In genomic region chr4:55356991-55357461, GRCh38 we compare ENCODE assay signal across 13 cellular contexts. TPM values are rescaled to one million over a fixed set of nuclear protein-coding genes. Genes with fewer than 3 reads are reported as not detected.
DNase-seq lines count a peak whose midpoint lies in the region; ATAC-seq and TF ChIP-seq lines count a peak whose summit lies in the region.
"Had no signal": no experiment of that assay in that cellular context is flagged by ENCODE, and none has a peak within 500 bp of the region (broad histone marks: within the 10 kb centered on the region; RNA-seq: fewer than 3 reads in every experiment).

No MANE protein-coding gene starts in this region.

- TF ChIP-seq POLR2A in HCT116 (IDR thresholded peaks at IDR 0.05; ENCODE audit: borderline replicate concordance, extremely low read depth, insufficient read depth, insufficient read length) (no peak), suprapubic skin (IDR thresholded peaks at IDR 0.05) (no peak)

- H3K9ac ChIP-seq in HCT116 (ENCODE audit: low read length) (no peak overlapping the region), SK-N-MC (ENCODE audit: insufficient read length) (no peak overlapping the region), MM.1S (ENCODE audit: low read length) (no peak overlapping the region)

- no peak overlapping the region for H3K27ac Mint-ChIP-seq in CD14-positive monocyte

- H3K79me2 ChIP-seq in HCT116 (ENCODE audit: insufficient read depth, low read length) (no peaks in the 10 kb centered on the region), MM.1S (ENCODE audit: low read length) (no peaks in the 10 kb centered on the region)

- peaks cover 20% of the 10 kb centered on the region for H3K4me1 Mint-ChIP-seq in CD14-positive monocyte

- H3F3A ChIP-seq in MM.1S (ENCODE audit: insufficient read depth, low read length), result no peaks in the 10 kb centered on the region

- no peak for TF ChIP-seq EP300 in suprapubic skin (IDR thresholded peaks at IDR 0.05)

- no peak overlapping the region for H3K4me3 Mint-ChIP-seq in CD14-positive monocyte

- no peak for TF ChIP-seq CTCF in HCT116 (IDR thresholded peaks at IDR 0.05 in 2 of 3, conservative IDR thresholded peaks at IDR 0.05 in 1 of 3; ENCODE audit: borderline replicate concordance in 1 of 3, insufficient read depth in 1 of 3, low read depth in 2 of 3, low read length in 2 of 3)
- no peak for TF ChIP-seq CTCF in fibroblast of pulmonary artery (IDR thresholded peaks at IDR 0.05; ENCODE audit: low read length, missing control alignments)
- TF ChIP-seq CTCF in suprapubic skin (IDR thresholded peaks at IDR 0.05), result no peak
- TF ChIP-seq CTCF in CD14-positive monocyte (IDR thresholded peaks at IDR 0.05), result no peak
- no peak for TF ChIP-seq CTCF in MM.1S (IDR thresholded peaks at IDR 0.05; ENCODE audit: low read length)

- TF ChIP-seq RAD21 in HCT116 (IDR thresholded peaks at IDR 0.05; ENCODE audit: low read depth), result no peak

- intact Hi-C loops in HCT116 (cut with micrococcal nuclease) (no loop called here), CD14-positive monocyte (cut with micrococcal nuclease) (no loop called here)

- 61% methylated on average over 5 of the region's 5 CpGs for WGBS in suprapubic skin

- H4K20me1 ChIP-seq in HCT116 (ENCODE audit: insufficient read depth) (no peaks in the 10 kb centered on the region), MM.1S (ENCODE audit: insufficient read depth, low read length) (no peaks in the 10 kb centered on the region)

- DNase-seq in HCT116 (ENCODE audit: low read depth, low spot score) (no peak), SK-N-MC (ENCODE audit: low read depth, low spot score) (no peak), fibroblast of pulmonary artery (ENCODE audit: low read depth) (peak; percentile 27), suprapubic skin (ENCODE audit: low spot score in 2 of 2) (no peak), CD14-positive monocyte (ENCODE audit: low spot score) (no peak), MM.1S (no peak)
- DNase-seq: adrenal gland; effector memory CD4-positive, alpha-beta T cell; Peyer's patch; stimulated activated CD4-positive, alpha-beta T cell treated with anti-CD3 and anti-CD28 coated beads, Interleukin-4, amount 100 ng/mL, for 24 hours; stimulated activated naive CD8-positive, alpha-beta T cell treated with anti-CD3 and anti-CD28 coated beads, Interleukin-15, Interleukin-2, amounts not matched to agents 100 U/mL and 50 U/mL, for 24 hours; T-helper 9 cell had no signal

- H3K36me3 ChIP-seq in HCT116 (ENCODE audit: control insufficient read depth in 1 of 2, insufficient read depth in 2 of 2, low read length in 2 of 2), result no peaks in the 10 kb centered on the region
- peaks cover 52% of the 10 kb centered on the region for H3K36me3 ChIP-seq in SK-N-MC (ENCODE audit: insufficient read depth, low read length)
- H3K36me3 ChIP-seq in suprapubic skin, result no peaks in the 10 kb centered on the region
- H3K36me3 ChIP-seq in MM.1S (replicated peaks; ENCODE audit: insufficient read depth, low read length), result no peaks in the 10 kb centered on the region
- H3K36me3 ChIP-seq: adrenal gland, Peyer's patch had no signal

- H3K9me2 ChIP-seq in HCT116 (ENCODE audit: insufficient read depth) (no peaks in the 10 kb centered on the region), MM.1S (replicated peaks; ENCODE audit: insufficient read depth, low read length) (no peaks in the 10 kb centered on the region)

- no TSS peak for BruUV-seq in HCT116 (replicated peaks; lab: Mats Ljungman, UMichigan)

- H3K4me3 ChIP-seq in HCT116 (replicated peaks in 1 of 2; ENCODE audit: low read depth in 1 of 2, low read length in 2 of 2), result no peak overlapping the region
- H3K4me3 ChIP-seq in SK-N-MC, result no peak overlapping the region
- H3K4me3 ChIP-seq in fibroblast of pulmonary artery (replicated peaks; ENCODE audit: low read depth, low read length), result no peak overlapping the region
- H3K4me3 ChIP-seq in suprapubic skin, result no peak overlapping the region
- no peak overlapping the region for H3K4me3 ChIP-seq in MM.1S (ENCODE audit: low read length)
- H3K4me3 ChIP-seq: adrenal gland, Peyer's patch had no signal

- peaks cover 1 to 9% (median 8%) of the 10 kb centered on the region in 7 donors for H3K9me3 Mint-ChIP-seq in CD14-positive monocyte

- H2AFZ ChIP-seq in HCT116 (ENCODE audit: low read depth, low read length, poor library complexity, severe bottlenecking) (no peak overlapping the region), MM.1S (ENCODE audit: low read length) (no peak overlapping the region)

- H3K4me1 ChIP-seq in HCT116 (ENCODE audit: control insufficient read depth in 1 of 2, insufficient read depth in 2 of 2, low read length in 2 of 2) (peaks cover 38 to 58% of the 10 kb centered on the region in 2 experiments), suprapubic skin (peaks cover 59% of the 10 kb centered on the region), MM.1S (ENCODE audit: low read length) (no peaks in the 10 kb centered on the region)

- POLR2A ChIA-PET in HCT116 (lab: Charles Lee), result no interaction called here

- H3K4me2 ChIP-seq in HCT116 (ENCODE audit: low read length), result peak overlapping the region; percentile 59
- H3K4me2 ChIP-seq in MM.1S (ENCODE audit: low read depth, low read length), result no peak overlapping the region

- H3K27me3 ChIP-seq in HCT116 (ENCODE audit: insufficient read depth, low read length), result no peaks in the 10 kb centered on the region
- no peaks in the 10 kb centered on the region for H3K27me3 ChIP-seq in suprapubic skin
- no peaks in the 10 kb centered on the region for H3K27me3 ChIP-seq in MM.1S (replicated peaks; ENCODE audit: insufficient read depth, low read length)
- H3K27me3 ChIP-seq: adrenal gland, Peyer's patch had no signal

- CTCF ChIA-PET in HCT116 (lab: Charles Lee), result interaction anchor here (2.0 kb wide), 1 partner anchor 11 kb away, joined by 7 read pairs; the partner anchor contains the start of gene SRD5A3

- H3K27ac ChIP-seq in HCT116 (ENCODE audit: low read depth, low read length) (no peak overlapping the region), SK-N-MC (0 out of 2 replicates have a peak overlapping the region, but pooled peaks have one; percentile 19), suprapubic skin (peak overlapping the region; percentile 73), MM.1S (ENCODE audit: low read length) (no peak overlapping the region)
- H3K27ac ChIP-seq: Peyer's patch had no signal

- ATAC-seq in HCT116, result peak; percentile 34
- no peak for ATAC-seq in HG03342 (IDR thresholded peaks at IDR 0.05; ENCODE audit: unreplicated experiment)
- ATAC-seq: stimulated activated naive CD8-positive, alpha-beta T cell treated with anti-CD3 and anti-CD28 coated beads, Interleukin-15, Interleukin-2, amounts not matched to agents 100 U/mL and 50 U/mL, for 24 hours had no signal

- RAD21 ChIA-PET in HCT116 (lab: Charles Lee; ENCODE audit: low non-redundant PET in 1 of 2, low total read pairs in 2 of 2, uncharacterized antibody in 2 of 2, unreplicated experiment in 2 of 2), result no interaction called here

- H3K36me3 Mint-ChIP-seq in CD14-positive monocyte, result peaks cover 12 to 14% of the 10 kb centered on the region in 2 donors

- peaks cover 0 to 2% (median 1%) of the 10 kb centered on the region in 3 donors for H3K27me3 Mint-ChIP-seq in CD14-positive monocyte (ENCODE audit: low read depth in 3 of 3)

- H3K9me3 ChIP-seq in HCT116 (ENCODE audit: control insufficient read depth in 1 of 2, insufficient read depth in 1 of 2, low read depth in 1 of 2, low read length in 2 of 2), result peaks cover 0 to 4% of the 10 kb centered on the region in 2 experiments; a peak in 1 of 4 replicates
- H3K9me3 ChIP-seq in SK-N-MC (ENCODE audit: low read depth, low read length), result peaks cover 5% of the 10 kb centered on the region; the same call in 1 of the 2 replicates
- no peaks in the 10 kb centered on the region for H3K9me3 ChIP-seq in suprapubic skin
- H3K9me3 ChIP-seq in MM.1S (replicated peaks; ENCODE audit: insufficient read depth, low read length), result no peaks in the 10 kb centered on the region
- H3K9me3 ChIP-seq: adrenal gland, Peyer's patch had no signal

TF ChIP-seq in HCT116, 20 proteins besides CTCF, POLR2A, EP300 and RAD21:
- TF ChIP-seq CBX3 (IDR thresholded peaks at IDR 0.05; ENCODE audit: low read depth) (no peak), JUND (IDR thresholded peaks at IDR 0.05) (peak; percentile 36; the same call in 1 of the 2 replicates), FOSL1 (IDR thresholded peaks at IDR 0.05; ENCODE audit: low read depth) (peak; percentile 50; the same call in 1 of the 2 replicates), ELF1 (IDR thresholded peaks at IDR 0.05; ENCODE audit: borderline replicate concordance, low read depth) (no peak)
TF ChIP-seq in HCT116: peak in this region for 2.

RNA-seq across cellular contexts. Expression of gene SRD5A3, which starts 11.0 kb away (rescaled TPM):
- 19.9 TPM for total RNA-seq in HCT116 (2021; ENCODE audit: unreplicated experiment)
- polyA plus RNA-seq in HCT116 (2012), result 9.1 and 11.2 TPM in 2 replicates
- total RNA-seq in suprapubic skin, result 10 to 100 TPM in 3 of 4 donors, 1 to 10 TPM in 1; 9.3 to 24.8 (median 17.1) TPM
- 10 to 100 TPM; 16.2 to 26.2 TPM for polyA plus RNA-seq in CD14-positive monocyte

RNA-seq across cellular contexts. Expression of gene TMEM165, which starts 38.7 kb away (rescaled TPM):
- 60.7 TPM for total RNA-seq in HCT116 (2021; ENCODE audit: unreplicated experiment)
- 19.7 and 24.4 TPM in 2 replicates for polyA plus RNA-seq in HCT116 (2012)
- 100 to 1,000 TPM in 2 of 4 donors, 10 to 100 TPM in 2; 82.5 to 129 (median 98.3) TPM for total RNA-seq in suprapubic skin
- polyA plus RNA-seq in CD14-positive monocyte, result 10 to 100 TPM; 92.8 to 96.4 TPM

Comparison
In these comparisons a context has a peak if more than half of its experiments do, and no peak if none do; other contexts are left out.
1. H3K27ac ChIP-seq: peak in SK-N-MC (single experiment) and suprapubic skin (single experiment); none in HCT116 (single experiment) and MM.1S (single experiment).